ENCODE assay signal across 1 cellular context in genomic region chr2:213806125-213806726, GRCh38.
TF ChIP-seq lines count a peak whose summit lies in the region.

No MANE protein-coding gene starts in this region.

TF ChIP-seq in liver, 16 proteins besides CTCF, POLR2A, EP300 and RAD21 (continued from another document):
- no peak for TF ChIP-seq REST (IDR thresholded peaks at IDR 0.05)
- TF ChIP-seq EGR1 (IDR thresholded peaks at IDR 0.05; ENCODE audit: low read depth in 2 of 2) = no peak
- TF ChIP-seq HNF4A (conservative IDR thresholded peaks at IDR 0.05) = no peak
- TF ChIP-seq HNF4G (IDR thresholded peaks at IDR 0.05) = no peak
- TF ChIP-seq NR2F2 (IDR thresholded peaks at IDR 0.05) = no peak
- TF ChIP-seq YY1 (IDR thresholded peaks at IDR 0.05) = no peak
- TF ChIP-seq JUND (IDR thresholded peaks at IDR 0.05) = no peak
- TF ChIP-seq FOXA2 (IDR thresholded peaks at IDR 0.05) = no peak
- no peak for TF ChIP-seq SP1 (IDR thresholded peaks at IDR 0.05)
- TF ChIP-seq RXRA (IDR thresholded peaks at IDR 0.05) = no peak
- no peak for TF ChIP-seq GABPA (IDR thresholded peaks at IDR 0.05 in 1 of 2, conservative IDR thresholded peaks at IDR 0.05 in 1 of 2)
